ENCODE assay signal across 8 cellular contexts in the genomic region with DNA sequence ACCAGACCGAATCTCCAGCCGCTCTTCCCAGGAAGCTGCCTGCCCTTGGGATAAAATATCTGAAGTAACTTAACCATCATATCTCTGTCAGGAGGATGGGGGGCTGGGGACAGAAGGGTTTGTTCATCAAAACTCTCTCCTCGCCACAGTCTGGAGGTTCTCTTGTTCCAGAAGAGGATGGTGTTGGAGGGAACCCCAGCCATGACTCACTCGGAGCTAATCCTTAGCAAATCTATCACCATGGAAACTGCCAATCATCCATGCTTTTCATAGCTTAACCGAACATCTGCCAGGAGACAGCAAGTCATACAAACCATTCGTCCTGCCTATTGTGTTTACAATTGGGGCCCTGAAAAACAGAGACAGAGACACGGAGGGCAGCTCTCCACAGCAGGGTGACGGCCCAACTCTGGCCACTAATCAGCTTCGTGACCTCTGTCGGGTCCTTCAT.
DNase-seq lines count a peak whose midpoint lies in the region; ATAC-seq and TF ChIP-seq lines count a peak whose summit lies in the region.

No MANE protein-coding gene starts in this region.

- H3K9me3 ChIP-seq in endodermal cell (ENCODE audit: control insufficient read depth, low read length), result no peaks in the 10 kb centered on the region

- H3K27ac ChIP-seq in endodermal cell (ENCODE audit: low read depth, low read length), result peak overlapping the region; percentile 81

- H3K27ac Mint-ChIP-seq in endodermal cell (no peak overlapping the region), WTC11 (no peak overlapping the region)

- 73 to 83% methylated on average over 3 to 10 of the region's 10 CpGs for WGBS in endodermal cell (ENCODE audit: insufficient coverage in 1 of 2, insufficient read length in 1 of 2), 2 experiments

- H3K27me3 ChIP-seq in endodermal cell (ENCODE audit: control insufficient read depth, insufficient read depth, low read length, poor library complexity, severe bottlenecking), result no peaks in the 10 kb centered on the region

- peaks cover under 1% of the 10 kb centered on the region for H3K4me1 ChIP-seq in endodermal cell (ENCODE audit: control insufficient read depth, insufficient read depth, low read length)

- peak; percentile 98 for DNase-seq in ELR (ENCODE audit: low read depth)
- peak; percentile 73 for DNase-seq in NCI-H748 (lab: John Stamatoyannopoulos, UW; ENCODE audit: unreplicated experiment)
- no peak for DNase-seq in endodermal cell
- no peak for DNase-seq in omental fat pad (ENCODE audit: low spot score)
- no peak for DNase-seq in activated CD4-positive, CD25-positive, alpha-beta regulatory T cell (lab: John Stamatoyannopoulos, UW)
- no peak for DNase-seq in Kasumi-1 (lab: John Stamatoyannopoulos, UW)
- DNase-seq in WTC11 (ENCODE audit: low spot score), result no peak

- H3K4me3 Mint-ChIP-seq in endodermal cell (no peak overlapping the region), WTC11 (no peak overlapping the region)

- no peak overlapping the region for H3K9ac ChIP-seq in endodermal cell (ENCODE audit: extremely low read depth, low read length, poor library complexity, severe bottlenecking)

- ATAC-seq in omental fat pad (ENCODE audit: low FRiP score) (peak; percentile 67), HG03342 (IDR thresholded peaks at IDR 0.05; ENCODE audit: unreplicated experiment) (no peak), WTC11 (no peak)

- H3K36me3 ChIP-seq in endodermal cell (ENCODE audit: control insufficient read depth, insufficient read depth, low read length), result no peaks in the 10 kb centered on the region

- TF ChIP-seq CTCF in endodermal cell (conservative IDR thresholded peaks at IDR 0.05) (no peak), omental fat pad (IDR thresholded peaks at IDR 0.05) (no peak), WTC11 (IDR thresholded peaks at IDR 0.05) (no peak)

- H3K36me3 Mint-ChIP-seq in endodermal cell (ENCODE audit: low read depth), result peaks cover 6% of the 10 kb centered on the region
- H3K36me3 Mint-ChIP-seq in WTC11, result no peaks in the 10 kb centered on the region

- H3K27me3 Mint-ChIP-seq in endodermal cell (ENCODE audit: insufficient read depth) (no peaks in the 10 kb centered on the region), WTC11 (ENCODE audit: low read depth) (no peaks in the 10 kb centered on the region)

- no peak overlapping the region for H3K4me3 ChIP-seq in endodermal cell (ENCODE audit: low read length)

- POLR2A ChIA-PET in WTC11 (lab: Charles Lee), result interaction anchor here (1.0 kb wide), 1 partner anchor 9 kb away, joined by 3 read pairs; no protein-coding TSS in a partner anchor

- H3K9me3 Mint-ChIP-seq in endodermal cell (no peaks in the 10 kb centered on the region), WTC11 (no peaks in the 10 kb centered on the region)

- CTCF ChIA-PET in WTC11 (lab: Charles Lee), result interaction anchor here (0.7 to 2.0 kb wide), 4 partner anchors 9 to 134 kb away, joined by 3 to 7 read pairs (median 4); no protein-coding TSS in a partner anchor

- peaks cover 30% of the 10 kb centered on the region for H3K4me1 Mint-ChIP-seq in endodermal cell
- H3K4me1 Mint-ChIP-seq in WTC11, result 0 out of 2 replicates have a peak, but pooled peaks cover 2% of the 10 kb centered on the region

TF ChIP-seq in WTC11, 78 proteins besides CTCF, POLR2A, EP300 and RAD21:
- TF ChIP-seq JAZF1 (CRISPR knock-in tag; IDR thresholded peaks at IDR 0.05), result no peak
- TF ChIP-seq GRHL2 (CRISPR knock-in tag; IDR thresholded peaks at IDR 0.05; ENCODE audit: insufficient replicate concordance, severe bottlenecking), result no peak
- TF ChIP-seq FOXK1 (CRISPR knock-in tag; IDR thresholded peaks at IDR 0.05), result no peak
- no peak for TF ChIP-seq ETV6 (CRISPR knock-in tag; IDR thresholded peaks at IDR 0.05)
- TF ChIP-seq TCF7 (CRISPR knock-in tag; IDR thresholded peaks at IDR 0.05; ENCODE audit: low read depth), result no peak
- TF ChIP-seq, protein P1, sequence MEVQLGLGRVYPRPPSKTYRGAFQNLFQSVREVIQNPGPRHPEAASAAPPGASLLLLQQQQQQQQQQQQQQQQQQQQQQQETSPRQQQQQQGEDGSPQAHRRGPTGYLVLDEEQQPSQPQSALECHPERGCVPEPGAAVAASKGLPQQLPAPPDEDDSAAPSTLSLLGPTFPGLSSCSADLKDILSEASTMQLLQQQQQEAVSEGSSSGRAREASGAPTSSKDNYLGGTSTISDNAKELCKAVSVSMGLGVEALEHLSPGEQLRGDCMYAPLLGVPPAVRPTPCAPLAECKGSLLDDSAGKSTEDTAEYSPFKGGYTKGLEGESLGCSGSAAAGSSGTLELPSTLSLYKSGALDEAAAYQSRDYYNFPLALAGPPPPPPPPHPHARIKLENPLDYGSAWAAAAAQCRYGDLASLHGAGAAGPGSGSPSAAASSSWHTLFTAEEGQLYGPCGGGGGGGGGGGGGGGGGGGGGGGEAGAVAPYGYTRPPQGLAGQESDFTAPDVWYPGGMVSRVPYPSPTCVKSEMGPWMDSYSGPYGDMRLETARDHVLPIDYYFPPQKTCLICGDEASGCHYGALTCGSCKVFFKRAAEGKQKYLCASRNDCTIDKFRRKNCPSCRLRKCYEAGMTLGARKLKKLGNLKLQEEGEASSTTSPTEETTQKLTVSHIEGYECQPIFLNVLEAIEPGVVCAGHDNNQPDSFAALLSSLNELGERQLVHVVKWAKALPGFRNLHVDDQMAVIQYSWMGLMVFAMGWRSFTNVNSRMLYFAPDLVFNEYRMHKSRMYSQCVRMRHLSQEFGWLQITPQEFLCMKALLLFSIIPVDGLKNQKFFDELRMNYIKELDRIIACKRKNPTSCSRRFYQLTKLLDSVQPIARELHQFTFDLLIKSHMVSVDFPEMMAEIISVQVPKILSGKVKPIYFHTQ (CRISPR knock-in tag; IDR thresholded peaks at IDR 0.05), result no peak
- no peak for TF ChIP-seq ZNF232 (CRISPR knock-in tag; IDR thresholded peaks at IDR 0.05)
- TF ChIP-seq, protein P2, sequence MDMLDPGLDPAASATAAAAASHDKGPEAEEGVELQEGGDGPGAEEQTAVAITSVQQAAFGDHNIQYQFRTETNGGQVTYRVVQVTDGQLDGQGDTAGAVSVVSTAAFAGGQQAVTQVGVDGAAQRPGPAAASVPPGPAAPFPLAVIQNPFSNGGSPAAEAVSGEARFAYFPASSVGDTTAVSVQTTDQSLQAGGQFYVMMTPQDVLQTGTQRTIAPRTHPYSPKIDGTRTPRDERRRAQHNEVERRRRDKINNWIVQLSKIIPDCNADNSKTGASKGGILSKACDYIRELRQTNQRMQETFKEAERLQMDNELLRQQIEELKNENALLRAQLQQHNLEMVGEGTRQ (CRISPR knock-in tag; IDR thresholded peaks at IDR 0.05), result no peak

Comparison
In these comparisons a context has a peak if more than half of its experiments do, and no peak if none do; other contexts are left out.
1. DNase-seq: peak in ELR (single experiment) and NCI-H748 (single experiment); none in endodermal cell (single experiment), omental fat pad (single experiment), activated CD4-positive, CD25-positive, alpha-beta regulatory T cell (0 of 4), Kasumi-1 (0 of 2) and WTC11 (single experiment).